In the genomic region with DNA sequence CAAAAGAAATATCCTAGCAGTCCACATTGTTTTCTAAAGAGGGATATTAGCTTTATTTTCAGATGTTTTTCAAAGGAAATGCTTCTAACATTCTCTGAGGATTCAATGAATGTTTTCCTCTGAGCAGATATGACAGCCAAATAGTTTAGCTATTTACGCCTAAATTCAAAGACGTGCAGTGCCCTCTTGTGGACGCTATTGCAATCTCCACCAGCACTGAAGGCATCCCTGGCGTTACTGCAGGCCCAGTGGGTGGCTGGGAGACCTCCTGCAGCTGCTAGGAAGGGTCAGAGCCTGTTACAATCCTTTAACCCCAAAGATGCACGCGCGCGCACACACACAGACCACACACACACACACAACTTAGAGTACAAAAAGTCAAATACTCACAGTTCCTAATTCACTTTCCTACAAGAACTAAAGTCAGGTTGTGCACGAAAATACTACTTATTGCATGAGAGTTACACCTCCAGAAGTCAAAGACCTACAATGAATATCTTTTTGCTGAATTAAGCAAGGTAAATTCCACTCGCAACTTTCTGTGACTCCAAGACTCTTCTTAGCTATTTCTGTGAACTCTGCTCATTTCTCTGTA, we compare ENCODE assay signal across 8 cellular contexts.
DNase-seq lines count a peak whose midpoint lies in the region; ATAC-seq and TF ChIP-seq lines count a peak whose summit lies in the region.

No MANE protein-coding gene starts in this region.

- H3K36me3 ChIP-seq in upper lobe of right lung: no peaks in the 10 kb centered on the region

- TF ChIP-seq CTCF in fibroblast of pulmonary artery (IDR thresholded peaks at IDR 0.05; ENCODE audit: low read length, missing control alignments) (peak; percentile 55), upper lobe of right lung (IDR thresholded peaks at IDR 0.05) (peak; percentile 73)

- H3K4me1 ChIP-seq in upper lobe of right lung: no peaks in the 10 kb centered on the region

- H3K4me3 ChIP-seq in fibroblast of pulmonary artery (replicated peaks; ENCODE audit: low read depth, low read length) (no peak overlapping the region), upper lobe of right lung (no peak overlapping the region)

- H3K9me3 ChIP-seq in upper lobe of right lung: no peaks in the 10 kb centered on the region

- ATAC-seq in HG03342 (IDR thresholded peaks at IDR 0.05; ENCODE audit: unreplicated experiment): peak; percentile 68
- peak; percentile 84 for ATAC-seq in upper lobe of right lung
- ATAC-seq in GM18498 (IDR thresholded peaks at IDR 0.05; ENCODE audit: unreplicated experiment): no peak

- DNase-seq in EH (ENCODE audit: low read depth) (peak; percentile 88), NCI-H748 (lab: John Stamatoyannopoulos, UW; ENCODE audit: unreplicated experiment) (peak; percentile 87), activated T-cell treated with anti-CD3 and anti-CD28 coated beads for 4 hours (peak; percentile 13), fibroblast of pulmonary artery (ENCODE audit: low read depth) (peak; percentile 68), occipital lobe (lab: John Stamatoyannopoulos, UW) (peak; percentile 48), upper lobe of right lung (no peak)

- intact Hi-C loops in upper lobe of right lung (cut with DNase I): no loop called here

- H3K27ac ChIP-seq in upper lobe of right lung: no peak overlapping the region

- H3K27me3 ChIP-seq in upper lobe of right lung: no peaks in the 10 kb centered on the region
